Comparison of ENCODE assay signal across 28 cellular contexts in the genomic region with DNA sequence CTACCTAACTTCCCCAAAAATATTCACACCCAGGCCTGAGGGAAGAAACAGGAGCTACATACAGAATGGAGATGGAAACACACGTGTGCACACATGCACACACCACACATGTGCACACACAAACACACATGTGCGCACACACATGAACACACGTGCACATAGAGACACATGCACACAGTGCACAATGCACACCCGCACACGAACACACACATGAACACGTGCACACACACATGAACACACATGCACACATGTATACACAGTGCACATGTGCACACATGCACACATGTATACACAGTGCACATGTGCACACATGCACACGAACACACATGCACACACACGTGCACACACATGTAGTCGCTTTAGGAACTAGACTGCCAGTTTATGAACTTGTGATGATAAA. TPM values are rescaled to one million over a fixed set of nuclear protein-coding genes. Genes with fewer than 3 reads are reported as not detected.
DNase-seq lines count a peak whose midpoint lies in the region; ATAC-seq, FAIRE-seq and TF ChIP-seq lines count a peak whose summit lies in the region.
"Had no signal": no experiment of that assay in that cellular context is flagged by ENCODE, and none has a peak within 500 bp of the region (broad histone marks: within the 10 kb centered on the region; RNA-seq: fewer than 3 reads in every experiment).

No MANE protein-coding gene starts in this region.

- H4K20me1 ChIP-seq in HepG2 (ENCODE audit: insufficient read depth, low read length), result peaks cover 24% of the 10 kb centered on the region; the same call in 1 of the 2 replicates
- H4K20me1 ChIP-seq: BLaER1 had no signal

- H3K18ac ChIP-seq in neuronal stem cell (ENCODE audit: low read length), result peak overlapping the region; percentile 18

- H2AFZ ChIP-seq in HepG2 (ENCODE audit: low read length) (no peak overlapping the region), neuronal stem cell (ENCODE audit: low read length) (no peak overlapping the region)

- no peaks in the 10 kb centered on the region for H3K79me1 ChIP-seq in neuronal stem cell (ENCODE audit: low read depth, low read length)

- no peaks in the 10 kb centered on the region for H3K27me3 ChIP-seq in HepG2 (ENCODE audit: control insufficient read depth in 1 of 2, insufficient read depth in 2 of 2, low read length in 2 of 2)
- no peaks in the 10 kb centered on the region for H3K27me3 ChIP-seq in right lobe of liver
- peaks cover 2% of the 10 kb centered on the region for H3K27me3 ChIP-seq in bronchial epithelial cell (ENCODE audit: control insufficient read depth, insufficient read depth, low read length)
- H3K27me3 ChIP-seq in neuronal stem cell (ENCODE audit: control insufficient read depth in 3 of 3, insufficient read depth in 3 of 3, low read depth in 1 of 3, low read length in 3 of 3), result peaks cover 0 to 9% (median 0%) of the 10 kb centered on the region in 3 experiments
- peaks cover 0 to 27% of the 10 kb centered on the region in 2 donors for H3K27me3 ChIP-seq in left lung

- no peak overlapping the region for H3K14ac ChIP-seq in neuronal stem cell (ENCODE audit: low read length)

- H3K4me1 ChIP-seq in HepG2 (ENCODE audit: insufficient read depth, low read length) (no peaks in the 10 kb centered on the region), right lobe of liver (peaks cover 0 to 5% (median 3%) of the 10 kb centered on the region in 4 donors), neuronal stem cell (ENCODE audit: control insufficient read depth in 2 of 2, insufficient read depth in 1 of 2, low read depth in 1 of 2, low read length in 2 of 2) (peaks cover 0 to 2% of the 10 kb centered on the region in 2 donors), left lung (no peaks in the 10 kb centered on the region)

- intact Hi-C loops in HepG2 (cut with micrococcal nuclease; ENCODE audit: unreplicated experiment) (no loop called here), right lobe of liver (cut with DNase I) (no loop called here), left lung (cut with DNase I) (no loop called here)

- in situ Hi-C loops in HepG2 (cut with HindIII; ENCODE audit: extremely low pct_ligation_motif_present, low pct_unique_long_range_greater_than_20kb), result no loop called here

- H3K9ac ChIP-seq in HepG2 (ENCODE audit: insufficient read depth, low read depth, low read length), result no peak overlapping the region
- H3K9ac ChIP-seq in neuronal stem cell (ENCODE audit: low read depth, low read length, poor library complexity), result peak overlapping the region; percentile 22
- H3K9ac ChIP-seq: BLaER1, SK-N-SH had no signal

- TF ChIP-seq EP300 in HepG2 (IDR thresholded peaks at IDR 0.05; ENCODE audit: low read depth in 2 of 2, low read length in 2 of 2) (no peak), HepG2 (CRISPR knock-in tag; IDR thresholded peaks at IDR 0.05; ENCODE audit: borderline replicate concordance) (no peak)

- DNase-seq in HepG2 (ENCODE audit: low spot score), result no peak
- DNase-seq in right lobe of liver, result no peak
- DNase-seq in bronchial epithelial cell (ENCODE audit: low read depth), result no peak
- no peak for DNase-seq in neuronal stem cell (ENCODE audit: low spot score)
- no peak for DNase-seq in cortex of kidney (lab: John Stamatoyannopoulos, UW)
- no peak for DNase-seq in left lung
- DNase-seq: 8988T; CD4-positive, CD25-positive, alpha-beta regulatory T cell; DMS53; GOT3; HCEC 1CT; Kasumi-1; MV-4-11; NCI-H1105; NCI-H1436 treated with DMSO at 0.1 percent for 48 hours; NCI-H187 treated with DMSO at 0.1 percent for 48 hours; NCI-H2107; NCI-H774; PC-3; SK-N-SH had no signal

- WGBS in HepG2 (ENCODE audit: low lambda C conversion rate), result 97% methylated on average over 9 of the region's 9 CpGs
- WGBS in right lobe of liver (ENCODE audit: insufficient coverage, low coverage, low lambda C conversion rate, missing lambda C conversion rate), result 82% methylated on average over 8 of the region's 9 CpGs
- no CpG with 5 or more reads among the region's 9 CpGs for WGBS in neuronal stem cell (ENCODE audit: extremely low coverage in 2 of 2, insufficient read length in 2 of 2, insufficient replicate concordance in 1 of 2), 2 donors

- H3K4me3 ChIP-seq in HepG2 (replicated peaks in 1 of 3; ENCODE audit: insufficient read depth in 1 of 3, low read depth in 2 of 3, low read length in 3 of 3) (no peak overlapping the region), right lobe of liver (no peak overlapping the region), bronchial epithelial cell (ENCODE audit: low read depth, low read length) (no peak overlapping the region), neuronal stem cell (ENCODE audit: low read length in 2 of 2) (peak overlapping the region in 1 of 2 donors; percentile 27), left lung (no peak overlapping the region)
- H3K4me3 ChIP-seq: BLaER1 had no signal

- no peaks in the 10 kb centered on the region for H3K9me3 ChIP-seq in HepG2 (ENCODE audit: low read length)
- H3K9me3 ChIP-seq in right lobe of liver, result no peaks in the 10 kb centered on the region
- peaks cover 0 to 2% of the 10 kb centered on the region in 2 donors for H3K9me3 ChIP-seq in neuronal stem cell (replicated peaks in 1 of 2; ENCODE audit: control insufficient read depth in 2 of 2, insufficient read depth in 1 of 2, low read depth in 1 of 2, low read length in 2 of 2)
- no peaks in the 10 kb centered on the region for H3K9me3 ChIP-seq in left lung
- H3K9me3 ChIP-seq: BLaER1, SK-N-SH had no signal

- no peak overlapping the region for H4K91ac ChIP-seq in neuronal stem cell (ENCODE audit: low read depth, low read length, poor library complexity)

- H3K27ac ChIP-seq in HepG2 (ENCODE audit: extremely low read length, insufficient read depth, low read length) (no peak overlapping the region), right lobe of liver (no peak overlapping the region), neuronal stem cell (replicated peaks; ENCODE audit: low read length) (no peak overlapping the region), left lung (no peak overlapping the region)
- H3K27ac ChIP-seq: BLaER1, HL-60 had no signal

- no peak overlapping the region for H2BK12ac ChIP-seq in neuronal stem cell (ENCODE audit: low read length)

- TF ChIP-seq CTCF in HepG2 (CRISPR knock-in tag; IDR thresholded peaks at IDR 0.05) (no peak), right lobe of liver (IDR thresholded peaks at IDR 0.05) (no peak), bronchial epithelial cell (IDR thresholded peaks at IDR 0.05; ENCODE audit: insufficient read depth, low read length, severe bottlenecking) (no peak), left lung (IDR thresholded peaks at IDR 0.05) (no peak)

- no TSS peak for BruUV-seq in HepG2 (replicated peaks; lab: Mats Ljungman, UMichigan)

- H2BK120ac ChIP-seq in neuronal stem cell (ENCODE audit: low read depth, low read length), result no peak overlapping the region

- TF ChIP-seq POLR2A in HepG2 (IDR thresholded peaks at IDR 0.05; ENCODE audit: insufficient read depth in 1 of 2, low read depth in 2 of 2, low read length in 2 of 2) (peak in 1 of 2 experiments; percentile 57; a peak in 2 of 4 replicates), right lobe of liver (IDR thresholded peaks at IDR 0.05) (no peak)

- POLR2A ChIA-PET in HepG2 (lab: Yijun Ruan, JAX), result no interaction called here

- H2BK15ac ChIP-seq in neuronal stem cell (ENCODE audit: low read length), result no peak overlapping the region

- H2BK5ac ChIP-seq in neuronal stem cell (ENCODE audit: low read length), result no peak overlapping the region

- ATAC-seq in HepG2 (no peak), right lobe of liver (no peak), left lung (no peak), HG03095 (IDR thresholded peaks at IDR 0.05; ENCODE audit: unreplicated experiment) (no peak)
- ATAC-seq: PC-3 had no signal

- no peak overlapping the region for H3K4me2 ChIP-seq in HepG2 (ENCODE audit: low read depth, low read length)
- H3K4me2 ChIP-seq in neuronal stem cell (ENCODE audit: insufficient read depth, low read length, poor library complexity, severe bottlenecking), result no peak overlapping the region
- H3K4me2 ChIP-seq: BLaER1, SK-N-SH had no signal

- CTCF ChIA-PET in HepG2 (lab: Yijun Ruan, JAX; ENCODE audit: low intra/inter-chr PET ratio, low total read pairs), result no interaction called here

- H3K4ac ChIP-seq in neuronal stem cell (ENCODE audit: low read length), result no peak overlapping the region

- H3K36me3 ChIP-seq in HepG2 (replicated peaks in 1 of 2; ENCODE audit: control insufficient read depth in 1 of 2, insufficient read depth in 2 of 2, low read length in 2 of 2) (peaks cover 30 to 77% of the 10 kb centered on the region in 2 experiments), right lobe of liver (no peaks in the 10 kb centered on the region), bronchial epithelial cell (ENCODE audit: control insufficient read depth, insufficient read depth, low read length) (no peaks in the 10 kb centered on the region), neuronal stem cell (replicated peaks in 1 of 2; ENCODE audit: control insufficient read depth in 2 of 2, insufficient read depth in 2 of 2, low read length in 2 of 2) (no peaks in the 10 kb centered on the region), left lung (no peaks in the 10 kb centered on the region)
- H3K36me3 ChIP-seq: BLaER1 had no signal

- H3K79me2 ChIP-seq in HepG2 (ENCODE audit: insufficient read depth, low read length), result peaks cover 9% of the 10 kb centered on the region

- no peak for TF ChIP-seq RAD21 in HepG2 (CRISPR knock-in tag; IDR thresholded peaks at IDR 0.05)

- no peak overlapping the region for H2AK5ac ChIP-seq in neuronal stem cell (ENCODE audit: low read depth, low read length)

- H4K8ac ChIP-seq in neuronal stem cell (ENCODE audit: low read depth, low read length), result no peak overlapping the region

- FAIRE-seq in HepG2 (lab: Jason Lieb, UNC) (peak; percentile 40), bronchial epithelial cell (lab: Jason Lieb, UNC) (peak; percentile 89)
- FAIRE-seq: D721Med had no signal

- H3K23ac ChIP-seq in neuronal stem cell (ENCODE audit: low read depth, low read length, poor library complexity), result peak overlapping the region; percentile 21

RNA-seq across cellular contexts. Expression of a gene that starts 18.8 kb away (rescaled TPM):
- total RNA-seq in HepG2 (2016; rRNA removed; fragmentation: Illumina TruSeq; extraction: Trizol) (85.7 and 106 TPM in 2 replicates), right lobe of liver (10 to 100 TPM; 26.5 to 59.6 (median 30.2) TPM), bronchial epithelial cell (not detected in 2 replicates), left lung (under 1 TPM; 0.09 to 0.10 TPM)
- 32.7 and 37.9 TPM in 2 replicates for total RNA-seq in HepG2 (2016; cell fraction: cytosol; rRNA removed; fragmentation: Illumina TruSeq; extraction: Trizol; ENCODE audit: low read depth)
- 85.8 and 97.2 TPM in 2 replicates for total RNA-seq in HepG2 (2016; cell fraction: insoluble cytoplasmic fraction; rRNA removed; fragmentation: Illumina TruSeq; extraction: Trizol)
- total RNA-seq in HepG2 (2016; cell fraction: membrane; rRNA removed; fragmentation: Illumina TruSeq; extraction: Trizol), result 29.8 and 38.9 TPM in 2 replicates
- 97.3 and 115 TPM in 2 replicates for total RNA-seq in HepG2 (2016; cell fraction: nucleus; rRNA removed; fragmentation: Illumina TruSeq; extraction: Trizol)
- polyA plus RNA-seq in HepG2 (2011; rRNA removed), result 66.8 and 70.0 TPM in 2 replicates
- polyA plus RNA-seq in HepG2 (2011; cell fraction: cytosol; rRNA removed), result 69.7 and 71.1 TPM in 2 replicates
- 186 and 199 TPM in 2 replicates for polyA plus RNA-seq in HepG2 (2011; cell fraction: nucleus; rRNA removed)
- 44.2 and 48.2 TPM in 2 replicates for polyA plus RNA-seq in HepG2 (2012)
- polyA plus RNA-seq in HepG2 (2016; cell fraction: cytosol; fragmentation: Illumina TruSeq; extraction: Trizol; ENCODE audit: low read depth), result 21.5 and 23.0 TPM in 2 replicates
- 68.8 and 71.9 TPM in 2 replicates for polyA plus RNA-seq in HepG2 (2016; cell fraction: insoluble cytoplasmic fraction; fragmentation: Illumina TruSeq; extraction: Trizol; ENCODE audit: low read depth)
- polyA plus RNA-seq in HepG2 (2016; cell fraction: membrane; fragmentation: Illumina TruSeq; extraction: Trizol; ENCODE audit: low read depth), result 18.4 and 18.5 TPM in 2 replicates
- polyA plus RNA-seq in HepG2 (2016; cell fraction: nucleus; fragmentation: Illumina TruSeq; extraction: Trizol; ENCODE audit: insufficient read depth, low read depth), result 127 and 130 TPM in 2 replicates
- polyA minus RNA-seq in HepG2 (2011; rRNA and poly(A)+ RNA removed; ENCODE audit: low replicate concordance), result 132 TPM in 1 of 2 replicates, not detected in the other
- polyA minus RNA-seq in HepG2 (2011; cell fraction: cytosol; rRNA and poly(A)+ RNA removed), result 12.6 and 15.9 TPM in 2 replicates
- polyA minus RNA-seq in HepG2 (2011; cell fraction: nucleus; rRNA and poly(A)+ RNA removed), result 114 and 132 TPM in 2 replicates
- not detected for polyA plus RNA-seq in neuronal stem cell (2013, experiment 1 of 2)
- polyA plus RNA-seq in neuronal stem cell (2013, experiment 2 of 2), result not detected
- total RNA-seq: CD4-positive, CD25-positive, alpha-beta regulatory T cell; Daoy; G401; M059J; PC-3 had no signal
- polyA plus RNA-seq: AG04450; CD4-positive, CD25-positive, alpha-beta regulatory T cell; SK-N-SH had no signal

RNA-seq across cellular contexts. Expression of a gene that starts 33.7 kb away (rescaled TPM):
- 13.0 and 20.2 TPM in 2 replicates for total RNA-seq in HepG2 (2016; rRNA removed; fragmentation: Illumina TruSeq; extraction: Trizol)
- 63.3 and 63.4 TPM in 2 replicates for total RNA-seq in HepG2 (2016; cell fraction: cytosol; rRNA removed; fragmentation: Illumina TruSeq; extraction: Trizol; ENCODE audit: low read depth)
- total RNA-seq in HepG2 (2016; cell fraction: insoluble cytoplasmic fraction; rRNA removed; fragmentation: Illumina TruSeq; extraction: Trizol), result 11.2 and 21.0 TPM in 2 replicates
- 26.8 and 28.3 TPM in 2 replicates for total RNA-seq in HepG2 (2016; cell fraction: membrane; rRNA removed; fragmentation: Illumina TruSeq; extraction: Trizol)
- 25.5 and 26.4 TPM in 2 replicates for total RNA-seq in HepG2 (2016; cell fraction: nucleus; rRNA removed; fragmentation: Illumina TruSeq; extraction: Trizol)
- 23.8 and 24.6 TPM in 2 replicates for polyA plus RNA-seq in HepG2 (2011; rRNA removed)
- 21.1 and 26.1 TPM in 2 replicates for polyA plus RNA-seq in HepG2 (2011; cell fraction: cytosol; rRNA removed)
- polyA plus RNA-seq in HepG2 (2011; cell fraction: nucleus; rRNA removed), result 58.9 and 72.7 TPM in 2 replicates
- 16.2 and 18.3 TPM in 2 replicates for polyA plus RNA-seq in HepG2 (2012)
- polyA plus RNA-seq in HepG2 (2016; cell fraction: cytosol; fragmentation: Illumina TruSeq; extraction: Trizol; ENCODE audit: low read depth), result 6.1 and 6.3 TPM in 2 replicates
- polyA plus RNA-seq in HepG2 (2016; cell fraction: insoluble cytoplasmic fraction; fragmentation: Illumina TruSeq; extraction: Trizol; ENCODE audit: low read depth), result 10.3 and 13.0 TPM in 2 replicates
- 7.4 and 8.4 TPM in 2 replicates for polyA plus RNA-seq in HepG2 (2016; cell fraction: membrane; fragmentation: Illumina TruSeq; extraction: Trizol; ENCODE audit: low read depth)
- polyA plus RNA-seq in HepG2 (2016; cell fraction: nucleus; fragmentation: Illumina TruSeq; extraction: Trizol; ENCODE audit: insufficient read depth, low read depth), result 24.7 and 27.2 TPM in 2 replicates
- 44.9 and 76.3 TPM in 2 replicates for polyA minus RNA-seq in HepG2 (2011; rRNA and poly(A)+ RNA removed; ENCODE audit: low replicate concordance)
- 24.6 and 25.1 TPM in 2 replicates for polyA minus RNA-seq in HepG2 (2011; cell fraction: cytosol; rRNA and poly(A)+ RNA removed)
- 76.5 and 78.6 TPM in 2 replicates for polyA minus RNA-seq in HepG2 (2011; cell fraction: nucleus; rRNA and poly(A)+ RNA removed)
- total RNA-seq in right lobe of liver, result 10 to 100 TPM; 11.2 to 20.7 (median 18.8) TPM
- total RNA-seq in bronchial epithelial cell, result 22.1 and 25.5 TPM in 2 replicates
- polyA plus RNA-seq in neuronal stem cell (2013, experiment 1 of 2), result 22.7 TPM
- polyA plus RNA-seq in neuronal stem cell (2013, experiment 2 of 2), result 22.7 TPM
- 10 to 100 TPM; 19.3 to 35.9 TPM for total RNA-seq in left lung

RNA-seq across cellular contexts. Expression of a gene that starts 48.2 kb away (rescaled TPM):
- total RNA-seq in HepG2 (2016; rRNA removed; fragmentation: Illumina TruSeq; extraction: Trizol) (84.4 and 155 TPM in 2 replicates), right lobe of liver (10 to 100 TPM in 5 of 6 experiments, 1 to 10 TPM in 1; 7.0 to 16.3 (median 12.4) TPM), bronchial epithelial cell (169 and 243 TPM in 2 replicates), left lung (10 to 100 TPM; 10.6 to 35.0 TPM)
- total RNA-seq in HepG2 (2016; cell fraction: cytosol; rRNA removed; fragmentation: Illumina TruSeq; extraction: Trizol; ENCODE audit: low read depth), result 20.4 and 21.0 TPM in 2 replicates
- total RNA-seq in HepG2 (2016; cell fraction: insoluble cytoplasmic fraction; rRNA removed; fragmentation: Illumina TruSeq; extraction: Trizol), result 65.4 and 165 TPM in 2 replicates
- total RNA-seq in HepG2 (2016; cell fraction: membrane; rRNA removed; fragmentation: Illumina TruSeq; extraction: Trizol), result 76.8 and 82.0 TPM in 2 replicates
- total RNA-seq in HepG2 (2016; cell fraction: nucleus; rRNA removed; fragmentation: Illumina TruSeq; extraction: Trizol), result 144 and 171 TPM in 2 replicates
- polyA plus RNA-seq in HepG2 (2011; rRNA removed), result 79.6 and 84.0 TPM in 2 replicates
- 58.4 and 80.8 TPM in 2 replicates for polyA plus RNA-seq in HepG2 (2011; cell fraction: cytosol; rRNA removed)
- 118 and 147 TPM in 2 replicates for polyA plus RNA-seq in HepG2 (2011; cell fraction: nucleus; rRNA removed)
- 135 and 207 TPM in 2 replicates for polyA plus RNA-seq in HepG2 (2012)
- 17.8 and 19.1 TPM in 2 replicates for polyA plus RNA-seq in HepG2 (2016; cell fraction: cytosol; fragmentation: Illumina TruSeq; extraction: Trizol; ENCODE audit: low read depth)
- 93.2 and 121 TPM in 2 replicates for polyA plus RNA-seq in HepG2 (2016; cell fraction: insoluble cytoplasmic fraction; fragmentation: Illumina TruSeq; extraction: Trizol; ENCODE audit: low read depth)
- polyA plus RNA-seq in HepG2 (2016; cell fraction: membrane; fragmentation: Illumina TruSeq; extraction: Trizol; ENCODE audit: low read depth), result 56.5 and 59.3 TPM in 2 replicates
- 307 and 313 TPM in 2 replicates for polyA plus RNA-seq in HepG2 (2016; cell fraction: nucleus; fragmentation: Illumina TruSeq; extraction: Trizol; ENCODE audit: insufficient read depth, low read depth)
- 157 and 170 TPM in 2 replicates for polyA minus RNA-seq in HepG2 (2011; rRNA and poly(A)+ RNA removed; ENCODE audit: low replicate concordance)
- polyA minus RNA-seq in HepG2 (2011; cell fraction: cytosol; rRNA and poly(A)+ RNA removed), result 88.7 and 88.8 TPM in 2 replicates
- 35.7 and 42.5 TPM in 2 replicates for polyA minus RNA-seq in HepG2 (2011; cell fraction: nucleus; rRNA and poly(A)+ RNA removed)
- polyA plus RNA-seq in neuronal stem cell (2013, experiment 1 of 2), result 18.4 TPM
- polyA plus RNA-seq in neuronal stem cell (2013, experiment 2 of 2), result 18.6 TPM

Comparison
In these comparisons a context has a peak if more than half of its experiments do, and no peak if none do; other contexts are left out.
1. RNA of a gene that starts 18.8 kb away (total RNA-seq): 29.8 to 115 TPM in HepG2 and 26.5 to 59.6 TPM in right lobe of liver; 0.09 to 0.10 TPM in left lung and not detected in bronchial epithelial cell; every median in the first group is over 10 times any median in the second.